ENCODE assay signal across 9 cellular contexts in the genomic region with DNA sequence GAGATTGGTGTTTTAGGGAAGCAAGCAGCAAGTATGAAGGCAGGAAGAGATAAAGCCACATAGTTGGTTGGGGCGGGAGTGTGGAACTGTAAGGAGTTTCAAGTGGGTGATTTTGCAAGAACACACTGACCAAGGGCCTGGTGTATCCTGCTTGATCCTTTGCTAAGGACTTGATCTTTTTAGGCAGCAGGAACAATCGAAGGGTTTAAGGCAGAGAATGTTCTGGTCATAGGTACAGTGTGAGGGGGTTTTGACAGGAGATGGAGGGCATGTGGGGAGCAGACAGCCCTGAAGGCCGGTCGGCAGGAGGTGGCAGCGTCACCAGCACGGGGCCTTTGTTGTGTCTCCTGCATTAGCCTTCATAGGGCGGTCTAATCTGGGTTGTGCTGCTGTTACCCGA. TPM values are rescaled to one million over a fixed set of nuclear protein-coding genes. Genes with fewer than 3 reads are reported as not detected.
A peak's percentile ranks its signal among the peaks of the same experiment; 100 is the strongest.
DNase-seq lines count a peak whose midpoint lies in the region; ATAC-seq and TF ChIP-seq lines count a peak whose summit lies in the region.
"Had no signal": no experiment of that assay in that cellular context is flagged by ENCODE, and none has a peak within 500 bp of the region (broad histone marks: within the 10 kb centered on the region; RNA-seq: fewer than 3 reads in every experiment).

No MANE protein-coding gene starts in this region.

- 0 out of 2 replicates have a peak overlapping the region, but pooled peaks have one; percentile 21 for H4K5ac ChIP-seq in IMR-90 (ENCODE audit: low read depth, low read length)

- H3K9me3 ChIP-seq in IMR-90 (ENCODE audit: control insufficient read depth, insufficient read depth, low read length) (no peaks in the 10 kb centered on the region), mesenchymal stem cell (ENCODE audit: control insufficient read depth, low read length) (no peaks in the 10 kb centered on the region)

- H3K27ac ChIP-seq in IMR-90 (ENCODE audit: insufficient read depth, low read length) (peak overlapping the region; percentile 55; the same call in 1 of the 2 replicates), brain microvascular endothelial cell (peak overlapping the region; percentile 17), mesenchymal stem cell (ENCODE audit: low read length, poor library complexity, severe bottlenecking) (no peak overlapping the region)

- H2BK120ac ChIP-seq in IMR-90 (ENCODE audit: low read depth, low read length) = no peak overlapping the region
- no peak overlapping the region for H2BK120ac ChIP-seq in mesenchymal stem cell (ENCODE audit: low read depth, low read length)

- H3K14ac ChIP-seq in IMR-90 (replicated peaks; ENCODE audit: low read depth, low read length) (peak overlapping the region; percentile 47), mesenchymal stem cell (ENCODE audit: low read length in 2 of 2) (peak overlapping the region in 1 of 2 experiments; percentile 88)

- peak overlapping the region; percentile 27; the same call in 1 of the 2 replicates for H3K18ac ChIP-seq in IMR-90 (ENCODE audit: low read depth, low read length)
- H3K18ac ChIP-seq in mesenchymal stem cell (ENCODE audit: low read depth in 1 of 2, low read length in 2 of 2) = peak overlapping the region; percentile 68 to 89

- TF ChIP-seq RAD21 in IMR-90 (IDR thresholded peaks at IDR 0.05; ENCODE audit: low read length) = no peak

- peaks cover 20 to 90% of the 10 kb centered on the region in 2 experiments for H3K79me1 ChIP-seq in IMR-90 (ENCODE audit: low read depth in 1 of 2, low read length in 2 of 2)
- peaks cover 12% of the 10 kb centered on the region for H3K79me1 ChIP-seq in mesenchymal stem cell (replicated peaks; ENCODE audit: low read length, poor library complexity, severe bottlenecking)

- H3K4me3 ChIP-seq in AG09309 (ENCODE audit: control insufficient read depth, low read depth, low read length) (no peak overlapping the region), IMR-90 (ENCODE audit: insufficient read depth, low read depth, low read length) (no peak overlapping the region), brain microvascular endothelial cell (ENCODE audit: low read depth, low read length) (no peak overlapping the region), mesenchymal stem cell (ENCODE audit: insufficient read depth in 1 of 2, low read depth in 1 of 2, low read length in 2 of 2) (no peak overlapping the region)

- WGBS in IMR-90 (ENCODE audit: extremely low coverage in 2 of 2, insufficient read length in 1 of 2), 2 experiments = 51% methylated on average over 2 of the region's 8 CpGs; no CpG with 5 or more reads in 1 of the 2 experiments
- WGBS in mesenchymal stem cell = 42% methylated on average over 8 of the region's 8 CpGs

- H2AK9ac ChIP-seq in IMR-90 (replicated peaks; ENCODE audit: low read depth, low read length, poor library complexity) = peak overlapping the region; percentile 75

- dilution Hi-C loops in IMR-90 (cut with HindIII; ENCODE audit: low sequenced_read_pairs, unreplicated experiment) = no loop called here

- H3K4ac ChIP-seq in IMR-90 (ENCODE audit: low read depth, low read length) = 0 out of 2 replicates have a peak overlapping the region, but pooled peaks have one; percentile 8
- H3K4ac ChIP-seq in mesenchymal stem cell (ENCODE audit: low read depth in 1 of 2, low read length in 2 of 2) = peak overlapping the region in 1 of 2 experiments; percentile 44

- peaks cover 43% of the 10 kb centered on the region for H3K9me1 ChIP-seq in IMR-90 (ENCODE audit: insufficient read depth, low read length)

- no peak for TF ChIP-seq CTCF in AG09309 (IDR thresholded peaks at IDR 0.05; ENCODE audit: control insufficient read depth, insufficient read depth, low read depth, low read length, missing control alignments)
- no peak for TF ChIP-seq CTCF in IMR-90 (conservative IDR thresholded peaks at IDR 0.05; ENCODE audit: low read depth, low read length)
- no peak for TF ChIP-seq CTCF in brain microvascular endothelial cell (IDR thresholded peaks at IDR 0.05; ENCODE audit: low read depth, low read length, missing control alignments)

- POLR2A ChIA-PET in IMR-90 (lab: Charles Lee; ENCODE audit: unreplicated experiment) = no interaction called here

- intact Hi-C loops in IMR-90 (cut with micrococcal nuclease) = no loop called here

- H2BK20ac ChIP-seq in IMR-90 (ENCODE audit: low read depth, low read length) = no peak overlapping the region

- in situ Hi-C loops in IMR-90 (cut with MboI; ENCODE audit: low sequenced_read_pairs) (no loop called here), brain microvascular endothelial cell (cut with HindIII; ENCODE audit: low pct_ligation_motif_present, low sequenced_read_pairs) (no loop called here)

- no peak overlapping the region for H3K56ac ChIP-seq in IMR-90 (ENCODE audit: extremely low read depth, insufficient read depth, low read length)

- H3K23ac ChIP-seq in IMR-90 (ENCODE audit: low read depth, low read length) (peak overlapping the region; percentile 13; the same call in 1 of the 2 replicates), mesenchymal stem cell (ENCODE audit: low read length in 2 of 2) (peak overlapping the region in 1 of 2 experiments; percentile 38)

- CTCF ChIA-PET in IMR-90 (lab: Yijun Ruan, JAX) = no interaction called here

- H3K36me3 ChIP-seq in IMR-90 (ENCODE audit: control insufficient read depth, insufficient read depth, low read length) (peaks cover 2% of the 10 kb centered on the region; the same call in 1 of the 2 replicates), brain microvascular endothelial cell (replicated peaks) (peaks cover 1% of the 10 kb centered on the region), mesenchymal stem cell (ENCODE audit: control insufficient read depth in 1 of 2, insufficient read depth in 2 of 2, low read depth in 1 of 2, low read length in 2 of 2) (peaks cover under 1 to 6% of the 10 kb centered on the region in 2 experiments)

- no peak overlapping the region for H2AFZ ChIP-seq in IMR-90 (replicated peaks; ENCODE audit: low read length, poor library complexity)
- H2AFZ ChIP-seq in mesenchymal stem cell (ENCODE audit: low read depth, low read length) = no peak overlapping the region

- no peaks in the 10 kb centered on the region for H3K27me3 ChIP-seq in IMR-90 (ENCODE audit: control insufficient read depth, insufficient read depth, low read length)
- H3K27me3 ChIP-seq in brain microvascular endothelial cell (replicated peaks) = no peaks in the 10 kb centered on the region
- no peaks in the 10 kb centered on the region for H3K27me3 ChIP-seq in mesenchymal stem cell (ENCODE audit: control insufficient read depth in 1 of 2, insufficient read depth in 1 of 2, low read length in 2 of 2)

- H4K91ac ChIP-seq in IMR-90 (ENCODE audit: insufficient read depth, low read depth, low read length) = no peak overlapping the region
- H4K91ac ChIP-seq in mesenchymal stem cell (ENCODE audit: low read length) = no peak overlapping the region

- H4K8ac ChIP-seq in IMR-90 (ENCODE audit: low read depth in 2 of 2, low read length in 2 of 2) (no peak overlapping the region), mesenchymal stem cell (ENCODE audit: low read length) (peak overlapping the region; percentile 62)

- BruUV-seq in IMR-90 (replicated peaks; lab: Mats Ljungman, UMichigan) = no TSS peak

- peaks cover 28% of the 10 kb centered on the region for H3K4me1 ChIP-seq in IMR-90 (ENCODE audit: control insufficient read depth, insufficient read depth, low read length)
- peaks cover 19% of the 10 kb centered on the region for H3K4me1 ChIP-seq in mesenchymal stem cell (ENCODE audit: control insufficient read depth, insufficient read depth, low read depth, low read length)

- peaks cover 99% of the 10 kb centered on the region for H4K20me1 ChIP-seq in IMR-90 (ENCODE audit: insufficient read depth, low read length)

- H2BK15ac ChIP-seq in IMR-90 (ENCODE audit: low read depth, low read length) (no peak overlapping the region), mesenchymal stem cell (ENCODE audit: low read depth, poor library complexity, severe bottlenecking) (no peak overlapping the region)

- H3K4me2 ChIP-seq in IMR-90 (ENCODE audit: low read depth, low read length) = peak overlapping the region; percentile 53
- H3K4me2 ChIP-seq in mesenchymal stem cell (ENCODE audit: low read length, poor library complexity, severe bottlenecking) = no peak overlapping the region

- no peak for TF ChIP-seq POLR2A in IMR-90 (IDR thresholded peaks at IDR 0.05; ENCODE audit: low read depth, low read length)

- peak; percentile 37 for ATAC-seq in IMR-90 (ENCODE audit: low read depth)
- no peak for ATAC-seq in GM19324 (IDR thresholded peaks at IDR 0.05; ENCODE audit: low FRiP score, unreplicated experiment)
- no peak for ATAC-seq in GM18870 (IDR thresholded peaks at IDR 0.05; ENCODE audit: unreplicated experiment)

- peak overlapping the region in 1 of 2 experiments; percentile 78 for H2BK12ac ChIP-seq in mesenchymal stem cell (ENCODE audit: low read length in 2 of 2)

- no peak overlapping the region for H2BK5ac ChIP-seq in IMR-90 (ENCODE audit: low read depth, low read length, poor library complexity, severe bottlenecking)
- H2BK5ac ChIP-seq in mesenchymal stem cell (ENCODE audit: low read depth, low read length, poor library complexity, severe bottlenecking) = no peak overlapping the region

- H3K9ac ChIP-seq in IMR-90 (ENCODE audit: low read depth, low read length) (no peak overlapping the region), mesenchymal stem cell (ENCODE audit: low read length) (peak overlapping the region; percentile 39)

- H2AK5ac ChIP-seq in IMR-90 (ENCODE audit: low read depth, low read length) (peak overlapping the region; percentile 20; the same call in 1 of the 2 replicates), mesenchymal stem cell (ENCODE audit: low read length, severe bottlenecking) (no peak overlapping the region)

- peak; percentile 1 for DNase-seq in AG09309 (ENCODE audit: low read depth)
- DNase-seq in IMR-90 = peak; percentile 43
- no peak for DNase-seq in brain microvascular endothelial cell
- DNase-seq in mesenchymal stem cell = peak; percentile 84
- DNase-seq in NCI-H1417 treated with DMSO at 0.1 percent for 48 hours (lab: John Stamatoyannopoulos, UW) = no peak
- no peak for DNase-seq in NCI-H510A (lab: John Stamatoyannopoulos, UW)
- DNase-seq: activated T-cell treated with anti-CD3 and anti-CD28 coated beads, Interleukin-2, amount 50 U/mL, for 4 hours had no signal

TF ChIP-seq in IMR-90, 13 proteins besides CTCF, POLR2A, EP300 and RAD21 (continues in another document):
- TF ChIP-seq SMC3 (IDR thresholded peaks at IDR 0.05; ENCODE audit: low read depth, low read length) (no peak), MXI1 (IDR thresholded peaks at IDR 0.05; ENCODE audit: borderline replicate concordance, low read depth, low read length) (no peak)

RNA-seq across cellular contexts. Expression of gene FAM193A, which starts 54.7 kb away (rescaled TPM):
- total RNA-seq in IMR-90 (2012; rRNA removed) = 6.8 and 8.1 TPM in 2 replicates
- polyA plus RNA-seq in IMR-90 (2012; rRNA removed) = 9.5 and 11.0 TPM in 2 replicates
- polyA plus RNA-seq in IMR-90 (2012; cell fraction: cytosol; rRNA removed) = 7.7 and 8.2 TPM in 2 replicates
- polyA plus RNA-seq in IMR-90 (2012; cell fraction: nucleus; rRNA removed; ENCODE audit: low replicate concordance) = 35.7 and 38.6 TPM in 2 replicates
- polyA plus RNA-seq in mesenchymal stem cell (2013, experiment 1 of 2) = 12.6 TPM
- 11.6 TPM for polyA plus RNA-seq in mesenchymal stem cell (2013, experiment 2 of 2)

Comparison
In these comparisons a context has a peak if more than half of its experiments do, and no peak if none do; other contexts are left out.
1. DNase-seq: peak in AG09309 (single experiment), IMR-90 (single experiment) and mesenchymal stem cell (single experiment); none in brain microvascular endothelial cell (single experiment), NCI-H1417 treated with DMSO at 0.1 percent for 48 hours (single experiment) and NCI-H510A (single experiment).